Comparison of ENCODE assay signal across 8 cellular contexts in genomic region chr2:159612255-159612901, GRCh38. TPM values are rescaled to one million over a fixed set of nuclear protein-coding genes. Genes with fewer than 3 reads are reported as not detected.
DNase-seq lines count a peak whose midpoint lies in the region; ATAC-seq, FAIRE-seq and TF ChIP-seq lines count a peak whose summit lies in the region.

No MANE protein-coding gene starts in this region.

- no peaks in the 10 kb centered on the region for H3K9me3 ChIP-seq in thoracic aorta

- ATAC-seq in thoracic aorta (ENCODE audit: insufficient number of reproducible peaks, low FRiP score, low read depth) (no peak), GM21717 (IDR thresholded peaks at IDR 0.05; ENCODE audit: unreplicated experiment) (no peak)

- H3K27ac ChIP-seq in thoracic aorta = peak overlapping the region in 1 of 2 donors; percentile 25

- peaks cover 9% of the 10 kb centered on the region for H3K4me1 Mint-ChIP-seq in activated naive CD8-positive, alpha-beta T cell treated with anti-CD3 and anti-CD28 coated beads for 36 hours

- DNase-seq in NCI-H2196 (lab: John Stamatoyannopoulos, UW; ENCODE audit: unreplicated experiment) (peak; percentile 12), NCI-H2196 treated with DMSO at 0.1 percent for 48 hours (lab: John Stamatoyannopoulos, UW; ENCODE audit: unreplicated experiment) (no peak), RCC 7860 (ENCODE audit: low spot score) (peak; percentile 18), foreskin melanocyte (peak; percentile 32), thoracic aorta (ENCODE audit: low spot score) (no peak), head of caudate nucleus (no peak)
- DNase-seq in activated naive CD8-positive, alpha-beta T cell treated with anti-CD3 and anti-CD28 coated beads for 36 hours = no peak

- no peaks in the 10 kb centered on the region for H3K36me3 Mint-ChIP-seq in activated naive CD8-positive, alpha-beta T cell treated with anti-CD3 and anti-CD28 coated beads for 36 hours

- intact Hi-C loops in head of caudate nucleus (cut with DNase I) = no loop called here

- no peaks in the 10 kb centered on the region for H3K36me3 ChIP-seq in thoracic aorta

- TF ChIP-seq CTCF in thoracic aorta (IDR thresholded peaks at IDR 0.05) = no peak

- H3K27ac Mint-ChIP-seq in activated naive CD8-positive, alpha-beta T cell treated with anti-CD3 and anti-CD28 coated beads for 36 hours = no peak overlapping the region

- H3K27me3 Mint-ChIP-seq in activated naive CD8-positive, alpha-beta T cell treated with anti-CD3 and anti-CD28 coated beads for 36 hours = peaks cover 28% of the 10 kb centered on the region

- H3K27me3 ChIP-seq in thoracic aorta (replicated peaks; ENCODE audit: insufficient read depth) = no peaks in the 10 kb centered on the region

- H3K4me3 Mint-ChIP-seq in activated naive CD8-positive, alpha-beta T cell treated with anti-CD3 and anti-CD28 coated beads for 36 hours = no peak overlapping the region

- no peaks in the 10 kb centered on the region for H3K9me3 Mint-ChIP-seq in activated naive CD8-positive, alpha-beta T cell treated with anti-CD3 and anti-CD28 coated beads for 36 hours

- FAIRE-seq in RCC 7860 (lab: Jason Lieb, UNC) = no peak

- H3K4me1 ChIP-seq in thoracic aorta (ENCODE audit: control insufficient read depth in 1 of 2, low read depth in 2 of 2) = peaks cover 26 to 33% of the 10 kb centered on the region in 2 donors

- H3K4me3 ChIP-seq in thoracic aorta = peak overlapping the region; percentile 90

RNA-seq across cellular contexts. Expression of gene BAZ2B, which starts 4.0 kb away (rescaled TPM):
- total RNA-seq in thoracic aorta = 100 to 1,000 TPM in 1 of 2 donors, 10 to 100 TPM in 1; 73.8 to 147 TPM
- total RNA-seq in activated naive CD8-positive, alpha-beta T cell treated with anti-CD3 and anti-CD28 coated beads for 36 hours = 1 to 10 TPM; 8.3 TPM

Comparison
In these comparisons a context has a peak if more than half of its experiments do, and no peak if none do; other contexts are left out.
1. DNase-seq: peak in NCI-H2196 (single experiment), RCC 7860 (single experiment) and foreskin melanocyte (single experiment); none in NCI-H2196 treated with DMSO at 0.1 percent for 48 hours (single experiment), thoracic aorta (single experiment), activated naive CD8-positive, alpha-beta T cell treated with anti-CD3 and anti-CD28 coated beads for 36 hours (single experiment) and head of caudate nucleus (0 of 42).
2. RNA of gene BAZ2B, which starts 4.0 kb away (total RNA-seq): 73.8 to 147 TPM in thoracic aorta; 8.3 TPM in activated naive CD8-positive, alpha-beta T cell treated with anti-CD3 and anti-CD28 coated beads for 36 hours; every median in the first group is over 4 times any median in the second.